Comparison of ENCODE assay signal across 2 cellular contexts in the genomic region with DNA sequence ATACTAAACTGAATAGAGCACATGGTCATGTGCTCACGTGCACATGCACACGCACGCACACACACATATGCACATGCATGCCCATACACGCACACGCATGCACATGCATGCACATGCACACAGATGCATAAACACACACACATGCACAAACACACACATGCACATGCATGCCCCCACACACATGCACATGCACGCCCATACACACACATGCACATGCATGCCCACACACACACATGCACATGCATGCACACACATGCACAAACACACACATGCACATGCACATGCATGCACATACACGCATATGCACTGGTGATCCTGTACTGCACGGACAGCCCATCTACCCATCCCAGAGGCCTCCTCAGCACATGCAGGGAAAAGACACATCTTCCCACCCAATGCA.
A peak's percentile ranks its signal among the peaks of the same experiment; 100 is the strongest.
TF ChIP-seq lines count a peak whose summit lies in the region.

No MANE protein-coding gene starts in this region.

TF ChIP-seq in GM12878, 131 proteins besides CTCF, POLR2A, EP300 and RAD21:
- TF ChIP-seq RUNX3 (IDR thresholded peaks at IDR 0.05; ENCODE audit: low read length) = no peak
- TF ChIP-seq, protein P1, sequence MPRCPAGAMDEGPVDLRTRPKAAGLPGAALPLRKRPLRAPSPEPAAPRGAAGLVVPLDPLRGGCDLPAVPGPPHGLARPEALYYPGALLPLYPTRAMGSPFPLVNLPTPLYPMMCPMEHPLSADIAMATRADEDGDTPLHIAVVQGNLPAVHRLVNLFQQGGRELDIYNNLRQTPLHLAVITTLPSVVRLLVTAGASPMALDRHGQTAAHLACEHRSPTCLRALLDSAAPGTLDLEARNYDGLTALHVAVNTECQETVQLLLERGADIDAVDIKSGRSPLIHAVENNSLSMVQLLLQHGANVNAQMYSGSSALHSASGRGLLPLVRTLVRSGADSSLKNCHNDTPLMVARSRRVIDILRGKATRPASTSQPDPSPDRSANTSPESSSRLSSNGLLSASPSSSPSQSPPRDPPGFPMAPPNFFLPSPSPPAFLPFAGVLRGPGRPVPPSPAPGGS (IDR thresholded peaks at IDR 0.05; ENCODE audit: borderline replicate concordance, insufficient read depth, low read depth, low read length, poor library complexity, severe bottlenecking) = peak; percentile 72
TF ChIP-seq in GM12878: peak in this region for 1.

TF ChIP-seq in H1, 55 proteins besides CTCF, POLR2A, EP300 and RAD21:
- TF ChIP-seq TAF7 (optimal IDR thresholded peaks at IDR 0.05; ENCODE audit: borderline replicate concordance, low read depth, low read length) = no peak
- TF ChIP-seq NRF1 (IDR thresholded peaks at IDR 0.05; ENCODE audit: low read depth, low read length) = no peak
- no peak for TF ChIP-seq CEBPB (IDR thresholded peaks at IDR 0.05; ENCODE audit: low read depth, low read length)
- no peak for TF ChIP-seq BRCA1 (IDR thresholded peaks at IDR 0.05; ENCODE audit: low read depth, low read length)
- TF ChIP-seq BCL11A (IDR thresholded peaks at IDR 0.05; ENCODE audit: low read depth in 2 of 2, low read length in 2 of 2) = no peak
- no peak for TF ChIP-seq KDM5A (IDR thresholded peaks at IDR 0.05; ENCODE audit: low read length)
TF ChIP-seq in H1: peak in this region for 0.
